Comparison of ENCODE assay signal across 26 cellular contexts in genomic region chr4:169906104-169906503, GRCh38.
"Had no signal": no experiment of that assay in that cellular context is flagged by ENCODE, and none has a peak within 500 bp of the region (broad histone marks: within the 10 kb centered on the region; RNA-seq: fewer than 3 reads in every experiment).

No MANE protein-coding gene starts in this region.

- H3K9ac ChIP-seq: neural progenitor cell had no signal

- H3K27me3 ChIP-seq: body of pancreas, cardiac muscle cell, colonic mucosa, dorsolateral prefrontal cortex, neural progenitor cell, transverse colon had no signal

- H3K4me3 ChIP-seq: body of pancreas, cardiac muscle cell, colonic mucosa, dorsolateral prefrontal cortex, neural progenitor cell, transverse colon had no signal

- H3K9me3 ChIP-seq: body of pancreas, colonic mucosa, transverse colon had no signal

- ATAC-seq: activated CD8-positive, alpha-beta memory T cell treated with anti-CD3 and anti-CD28 coated beads, Interleukin-2, amount 10 ng/mL, durations not matched to agents 7 days and 5 days; activated CD8-positive, alpha-beta T cell treated with anti-CD3 and anti-CD28 coated beads, Interleukin-2, amount 10 ng/mL, durations not matched to agents 7 days and 5 days; activated naive CD4-positive, alpha-beta T cell treated with anti-CD3 and anti-CD28 coated beads, Interleukin-2, amount 50 U/mL, for 72 hours; activated T-cell treated with anti-CD3 and anti-CD28 coated beads, Interleukin-2, amount 50 U/mL, for 72 hours; body of pancreas; left ventricle myocardium superior; natural killer cell; right cardiac atrium; T-helper 17 cell had no signal

- H3K4me1 ChIP-seq: body of pancreas, colonic mucosa, neural progenitor cell, transverse colon had no signal

- DNase-seq: activated CD4-positive, alpha-beta T cell treated with anti-CD3 and anti-CD28 coated beads for 1 hour; activated CD8-positive, alpha-beta memory T cell treated with anti-CD3 and anti-CD28 coated beads, Interleukin-2, amount 10 ng/mL, durations not matched to agents 7 days and 5 days; activated CD8-positive, alpha-beta T cell treated with anti-CD3 and anti-CD28 coated beads, Interleukin-2, amount 10 ng/mL, durations not matched to agents 7 days and 5 days; activated naive CD4-positive, alpha-beta T cell; activated T-cell treated with anti-CD3 and anti-CD28 coated beads, Interleukin-2, amount 50 U/mL, for 72 hours; aorta; body of pancreas; cerebellar nuclear complex; colonic mucosa; dorsolateral prefrontal cortex; effector memory CD4-positive, alpha-beta T cell; foreskin fibroblast; hypothalamus; immature natural killer cell; left ventricle myocardium superior; natural killer cell; occipital lobe; right cardiac atrium; stimulated activated CD4-positive, alpha-beta T cell treated with anti-CD3 and anti-CD28 coated beads, Interleukin-2, amount 100 ng/mL, for 48 hours; stimulated activated naive CD4-positive, alpha-beta T cell treated with Interleukin-2 at 50 U/mL for 16 hours; T-helper 17 cell; T1000; transverse colon had no signal

- H3K36me3 ChIP-seq: cardiac muscle cell, colonic mucosa, neural progenitor cell, transverse colon had no signal

- H3K4me2 ChIP-seq: neural progenitor cell had no signal

- H3K27ac ChIP-seq: body of pancreas, cardiac muscle cell, colonic mucosa, dorsolateral prefrontal cortex, neural progenitor cell, transverse colon had no signal
